1 cellular context compared by ENCODE assay signal in the genomic region with DNA sequence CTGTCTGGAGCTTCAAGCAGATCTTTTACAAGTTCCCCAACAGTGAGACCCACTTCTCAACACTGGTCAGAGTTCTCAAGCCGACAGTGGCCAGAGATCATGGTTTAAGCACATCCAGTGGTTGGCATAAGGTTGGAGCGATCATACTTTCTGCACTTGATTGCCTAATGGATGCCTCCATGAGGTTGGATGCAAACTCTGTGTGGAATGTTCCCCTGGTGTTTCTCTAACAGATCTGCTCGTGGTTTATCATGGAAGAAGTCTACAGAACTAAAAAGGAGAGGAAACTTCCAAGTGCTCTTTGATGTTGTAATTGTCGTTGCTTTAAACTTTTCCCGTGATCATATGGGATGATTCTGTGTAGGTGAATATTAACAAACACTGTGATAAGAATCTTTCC.
TF ChIP-seq lines count a peak whose summit lies in the region.

No MANE protein-coding gene starts in this region.

TF ChIP-seq in GM12878, 131 proteins besides CTCF, POLR2A, EP300 and RAD21 (continued from another document):
- TF ChIP-seq, protein P1, sequence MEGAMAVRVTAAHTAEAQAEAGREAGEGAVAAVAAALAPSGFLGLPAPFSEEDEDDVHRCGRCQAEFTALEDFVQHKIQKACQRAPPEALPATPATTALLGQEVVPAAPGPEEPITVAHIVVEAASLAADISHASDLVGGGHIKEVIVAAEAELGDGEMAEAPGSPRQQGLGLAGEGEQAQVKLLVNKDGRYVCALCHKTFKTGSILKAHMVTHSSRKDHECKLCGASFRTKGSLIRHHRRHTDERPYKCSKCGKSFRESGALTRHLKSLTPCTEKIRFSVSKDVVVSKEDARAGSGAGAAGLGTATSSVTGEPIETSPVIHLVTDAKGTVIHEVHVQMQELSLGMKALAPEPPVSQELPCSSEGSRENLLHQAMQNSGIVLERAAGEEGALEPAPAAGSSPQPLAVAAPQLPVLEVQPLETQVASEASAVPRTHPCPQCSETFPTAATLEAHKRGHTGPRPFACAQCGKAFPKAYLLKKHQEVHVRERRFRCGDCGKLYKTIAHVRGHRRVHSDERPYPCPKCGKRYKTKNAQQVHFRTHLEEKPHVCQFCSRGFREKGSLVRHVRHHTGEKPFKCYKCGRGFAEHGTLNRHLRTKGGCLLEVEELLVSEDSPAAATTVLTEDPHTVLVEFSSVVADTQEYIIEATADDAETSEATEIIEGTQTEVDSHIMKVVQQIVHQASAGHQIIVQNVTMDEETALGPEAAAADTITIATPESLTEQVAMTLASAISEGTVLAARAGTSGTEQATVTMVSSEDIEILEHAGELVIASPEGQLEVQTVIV (IDR thresholded peaks at IDR 0.05; ENCODE audit: borderline replicate concordance, partially characterized antibody) = no peak
